In the genomic region with DNA sequence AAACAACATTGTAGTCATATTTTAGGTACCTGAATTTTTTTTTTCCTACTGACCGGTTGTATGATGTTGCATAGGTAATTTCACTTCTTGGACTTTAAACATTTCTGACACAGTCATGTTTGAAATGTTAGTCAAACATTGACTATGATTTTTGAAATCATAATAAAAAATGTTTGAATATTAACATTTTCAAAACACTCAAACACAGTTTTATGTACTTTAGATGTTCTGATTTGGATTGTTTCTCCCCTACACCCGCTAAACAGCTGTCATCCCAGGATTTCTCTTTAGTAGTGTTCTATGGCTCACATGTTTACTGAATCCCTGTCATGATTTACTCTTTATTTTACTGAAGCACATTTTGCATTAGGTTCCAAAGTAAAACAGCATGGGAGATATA, we compare ENCODE assay signal across 1 cellular context.
TF ChIP-seq lines count a peak whose summit lies in the region.

No MANE protein-coding gene starts in this region.

TF ChIP-seq in HepG2, 621 proteins besides CTCF, POLR2A, EP300 and RAD21 (continued from another document):
- TF ChIP-seq HNF1A (IDR thresholded peaks at IDR 0.05; ENCODE audit: low read depth), result peak; percentile 75
- peak; percentile 76; the same call in 1 of the 2 replicates for TF ChIP-seq HNF1A (CRISPR knock-in tag; IDR thresholded peaks at IDR 0.05; ENCODE audit: borderline replicate concordance)
- TF ChIP-seq, protein P1, sequence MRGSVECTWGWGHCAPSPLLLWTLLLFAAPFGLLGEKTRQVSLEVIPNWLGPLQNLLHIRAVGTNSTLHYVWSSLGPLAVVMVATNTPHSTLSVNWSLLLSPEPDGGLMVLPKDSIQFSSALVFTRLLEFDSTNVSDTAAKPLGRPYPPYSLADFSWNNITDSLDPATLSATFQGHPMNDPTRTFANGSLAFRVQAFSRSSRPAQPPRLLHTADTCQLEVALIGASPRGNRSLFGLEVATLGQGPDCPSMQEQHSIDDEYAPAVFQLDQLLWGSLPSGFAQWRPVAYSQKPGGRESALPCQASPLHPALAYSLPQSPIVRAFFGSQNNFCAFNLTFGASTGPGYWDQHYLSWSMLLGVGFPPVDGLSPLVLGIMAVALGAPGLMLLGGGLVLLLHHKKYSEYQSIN (CRISPR knock-in tag; IDR thresholded peaks at IDR 0.05; ENCODE audit: borderline replicate concordance), result no peak
- TF ChIP-seq ZNF484 (CRISPR knock-in tag; IDR thresholded peaks at IDR 0.05; ENCODE audit: borderline replicate concordance, low read depth), result no peak
- TF ChIP-seq CREM (IDR thresholded peaks at IDR 0.05), result peak; percentile 43; the same call in 1 of the 2 replicates
- TF ChIP-seq CREM (CRISPR knock-in tag; IDR thresholded peaks at IDR 0.05), result no peak
- TF ChIP-seq KLF15 (CRISPR knock-in tag; IDR thresholded peaks at IDR 0.05; ENCODE audit: borderline replicate concordance), result no peak
- TF ChIP-seq SOX5 (CRISPR knock-in tag; IDR thresholded peaks at IDR 0.05; ENCODE audit: borderline replicate concordance), result peak; percentile 18; the same call in 1 of the 2 replicates
- TF ChIP-seq FOXP1 (IDR thresholded peaks at IDR 0.05), result no peak
- peak; percentile 59 for TF ChIP-seq FOXP1 (CRISPR knock-in tag; IDR thresholded peaks at IDR 0.05)
- peak; percentile 44; the same call in 1 of the 2 replicates for TF ChIP-seq HMG20A (CRISPR knock-in tag; IDR thresholded peaks at IDR 0.05; ENCODE audit: borderline replicate concordance)
- TF ChIP-seq ARID5B (CRISPR knock-in tag; IDR thresholded peaks at IDR 0.05), result peak; percentile 51; the same call in 1 of the 2 replicates
- TF ChIP-seq SOX13 (IDR thresholded peaks at IDR 0.05), result no peak
- TF ChIP-seq SOX13 (CRISPR knock-in tag; conservative IDR thresholded peaks at IDR 0.05 in 1 of 2, IDR thresholded peaks at IDR 0.05 in 1 of 2), result peak in 1 of 2 experiments; percentile 43; a peak in 1 of 4 replicates
- no peak for TF ChIP-seq MAFG (CRISPR knock-in tag; IDR thresholded peaks at IDR 0.05)
- no peak for TF ChIP-seq NFRKB (IDR thresholded peaks at IDR 0.05)
- peak; percentile 50; the same call in 1 of the 3 replicates for TF ChIP-seq MXI1 (IDR thresholded peaks at IDR 0.05; ENCODE audit: borderline replicate concordance, low read depth, low read length)
- TF ChIP-seq ARHGAP35 (CRISPR knock-in tag; IDR thresholded peaks at IDR 0.05; ENCODE audit: borderline replicate concordance), result no peak
